Comparison of ENCODE assay signal across 29 cellular contexts in genomic region chr13:42754801-42755513, GRCh38. TPM values are rescaled to one million over a fixed set of nuclear protein-coding genes. Genes with fewer than 3 reads are reported as not detected.
"Had no signal": no experiment of that assay in that cellular context is flagged by ENCODE, and none has a peak within 500 bp of the region (broad histone marks: within the 10 kb centered on the region; RNA-seq: fewer than 3 reads in every experiment).

No MANE protein-coding gene starts in this region.

- DNase-seq: activated B cell treated with CpG ODN at 0.5 μM for 24 hours; activated CD4-positive, alpha-beta T cell treated with anti-CD3 and anti-CD28 coated beads for 36 hours; activated CD4-positive, alpha-beta T cell treated with anti-CD3 and anti-CD28 coated beads, Interleukin-2, amount 50 U/mL, for 4 hours; activated CD8-positive, alpha-beta memory T cell treated with anti-CD3 and anti-CD28 coated beads for 24 hours; activated CD8-positive, alpha-beta memory T cell treated with anti-CD3 and anti-CD28 coated beads, Interleukin-2, amount 50 U/mL, for 4 hours; activated naive CD4-positive, alpha-beta T cell; activated T-cell treated with anti-CD3 and anti-CD28 coated beads, Interleukin-2, amount 50 U/mL, for 24 hours; cerebellar nuclear complex; foreskin melanocyte; immature natural killer cell; kidney glomerular epithelial cell; left ventricle myocardium inferior; mammary epithelial cell; midbrain; natural killer cell; ovary; psoas muscle; right cardiac atrium; stimulated activated CD4-positive, alpha-beta T cell treated with anti-CD3 and anti-CD28 coated beads, Interleukin-12 subunit alpha, Interleukin-12 subunit beta, amount 100 ng/mL, for 4 hours; stimulated activated CD4-positive, alpha-beta T cell treated with anti-CD3 and anti-CD28 coated beads, Interleukin-4, amount 100 ng/mL, for 4 hours; stimulated activated naive CD8-positive, alpha-beta T cell treated with anti-CD3 and anti-CD28 coated beads, Interleukin-15, Interleukin-2, amounts not matched to agents 100 U/mL and 50 U/mL, for 24 hours; T1000 had no signal

- H3K27me3 ChIP-seq: hepatocyte, ovary had no signal

- H2AFZ ChIP-seq: hepatocyte had no signal

- H3K36me3 ChIP-seq: left ventricle myocardium inferior, ovary had no signal

- H3K79me2 ChIP-seq: hepatocyte had no signal

- H3K4me3 ChIP-seq: hepatocyte, left ventricle myocardium inferior, ovary, psoas muscle had no signal

- H3K27ac ChIP-seq: left ventricle myocardium inferior, ovary, psoas muscle had no signal

- ATAC-seq: activated CD4-positive, alpha-beta T cell treated with anti-CD3 and anti-CD28 coated beads for 36 hours; activated T-helper 17 cell treated with anti-CD3 and anti-CD28 coated beads, Interleukin-2, amount 50 U/mL, for 72 hours; natural killer cell; psoas muscle; stimulated activated naive CD8-positive, alpha-beta T cell treated with anti-CD3 and anti-CD28 coated beads, Interleukin-15, Interleukin-2, amounts not matched to agents 100 U/mL and 50 U/mL, for 24 hours had no signal

- H3K9me3 ChIP-seq: left ventricle myocardium inferior, ovary, psoas muscle had no signal

- H3K4me1 ChIP-seq: psoas muscle had no signal

- H3K4me2 ChIP-seq: hepatocyte had no signal

RNA-seq across cellular contexts. Expression of gene FAM216B, which starts 26.4 kb away (rescaled TPM):
- total RNA-seq: activated B cell treated with CpG ODN at 0.5 μM for 24 hours; activated CD4-positive, alpha-beta T cell treated with anti-CD3 and anti-CD28 coated beads for 36 hours; activated T-helper 17 cell treated with anti-CD3 and anti-CD28 coated beads, Interleukin-2, amount 50 U/mL, for 72 hours; epithelial cell of proximal tubule; mammary epithelial cell; natural killer cell; psoas muscle; skeletal muscle tissue; subcutaneous adipose tissue; T-helper 1 cell treated with Interleukin-12 subunit alpha and Interleukin-12 subunit beta and Interleukin-4 antibody, amounts not matched to agents 30 ng/mL and 1 ng/mL, for 36 hours; ureter had no signal
- polyA plus RNA-seq: immature natural killer cell, mammary epithelial cell, psoas muscle had no signal
